In genomic region chr17:59427996-59428395, GRCh38 we compare ENCODE assay signal across 10 cellular contexts.
A peak's percentile ranks its signal among the peaks of the same experiment; 100 is the strongest.
DNase-seq lines count a peak whose midpoint lies in the region; ATAC-seq, FAIRE-seq and TF ChIP-seq lines count a peak whose summit lies in the region.
"Had no signal": no experiment of that assay in that cellular context is flagged by ENCODE, and none has a peak within 500 bp of the region (broad histone marks: within the 10 kb centered on the region; RNA-seq: fewer than 3 reads in every experiment).

No MANE protein-coding gene starts in this region.

- peak overlapping the region; percentile 4; the same call in 1 of the 2 replicates for H2AFZ ChIP-seq in GM12878 (ENCODE audit: control insufficient read depth, low read depth, low read length)

- H3K27ac ChIP-seq in GM12878 (ENCODE audit: control insufficient read depth, insufficient read depth), result no peak overlapping the region

- POLR2A ChIA-PET in GM12878 (lab: Charles Lee), result interaction anchor here (0.9 to 2.1 kb wide), 4 partner anchors 9 to 104 kb away, joined by 3 to 7 read pairs (median 3); no protein-coding TSS in a partner anchor
- POLR2A ChIA-PET in activated CD4-positive, alpha-beta memory T cell treated with anti-CD3 and anti-CD28 coated beads for 36 hours (lab: Charles Lee), result interaction anchor here (0.5 to 2.1 kb wide), 10 partner anchors 9 to 447 kb away, joined by 3 to 15 read pairs (median 5); no protein-coding TSS in a partner anchor

- no peak overlapping the region for H3K4me2 ChIP-seq in GM12878 (ENCODE audit: control insufficient read depth, insufficient read depth)

- H4K20me1 ChIP-seq in GM12878 (ENCODE audit: control insufficient read depth, insufficient read depth), result no peaks in the 10 kb centered on the region

- no peak for TF ChIP-seq POLR2A in GM12878 (IDR thresholded peaks at IDR 0.05; ENCODE audit: low read depth, low read length)

- 30% methylated on average over 9 of the region's 9 CpGs for WGBS in GM12878 (ENCODE audit: insufficient coverage, insufficient replicate concordance, low lambda C conversion rate, missing lambda C conversion rate)

- peaks cover 14% of the 10 kb centered on the region for H3K4me1 ChIP-seq in GM12878 (ENCODE audit: control insufficient read depth, insufficient read depth, low read length)

- BruUV-seq in GM12878 (replicated peaks; lab: Mats Ljungman, UMichigan), result no TSS peak

- CTCF ChIA-PET in GM12878 (lab: Yijun Ruan, JAX), result interaction anchor here (1.0 to 11.0 kb wide), 11 partner anchors 13 to 217 kb away, joined by 3 to 125 read pairs (median 7); no protein-coding TSS in a partner anchor
- CTCF ChIA-PET in activated CD4-positive, alpha-beta memory T cell treated with anti-CD3 and anti-CD28 coated beads for 36 hours (lab: Charles Lee), result interaction anchor here (1.2 to 10.5 kb wide), 16 partner anchors 12 to 117 kb away, joined by 3 to 95 read pairs (median 6); partner anchors contain the start of gene YPEL2

- no peaks in the 10 kb centered on the region for H3K36me3 ChIP-seq in GM12878 (ENCODE audit: control insufficient read depth in 2 of 2, insufficient read depth in 2 of 2, low read length in 1 of 2)

- H3K4me3 Mint-ChIP-seq in activated CD4-positive, alpha-beta memory T cell treated with anti-CD3 and anti-CD28 coated beads for 36 hours, result no peak overlapping the region
- H3K4me3 Mint-ChIP-seq: activated CD4-positive, alpha-beta memory T cell treated with anti-CD3 and anti-CD28 coated beads, Interleukin-2, amount 10 ng/mL, durations not matched to agents 7 days and 5 days had no signal

- peaks cover 5% of the 10 kb centered on the region for H3K9me3 Mint-ChIP-seq in activated CD4-positive, alpha-beta memory T cell treated with anti-CD3 and anti-CD28 coated beads for 36 hours

- H3K79me2 ChIP-seq in GM12878 (ENCODE audit: control insufficient read depth, insufficient read depth, low read length), result no peaks in the 10 kb centered on the region

- no peak for FAIRE-seq in GM12878 (lab: Jason Lieb, UNC)

- ATAC-seq in GM12878, result no peak

- peaks cover 4% of the 10 kb centered on the region for H3K27me3 Mint-ChIP-seq in activated CD4-positive, alpha-beta memory T cell treated with anti-CD3 and anti-CD28 coated beads for 36 hours
- H3K27me3 Mint-ChIP-seq: activated CD4-positive, alpha-beta memory T cell treated with anti-CD3 and anti-CD28 coated beads, Interleukin-2, amount 10 ng/mL, durations not matched to agents 7 days and 5 days had no signal

- SMC1A ChIA-PET in GM12878 (lab: Charles Lee; ENCODE audit: uncharacterized antibody, unreplicated experiment), result interaction anchor here (1.0 to 11.6 kb wide), 13 partner anchors 9 to 116 kb away, joined by 3 to 104 read pairs (median 6); no protein-coding TSS in a partner anchor

- TF ChIP-seq RAD21 in GM12878 (IDR thresholded peaks at IDR 0.05; ENCODE audit: insufficient read depth, low read depth, low read length), result no peak

- no peak for TF ChIP-seq CTCF in GM12878 (IDR thresholded peaks at IDR 0.05 in 2 of 3, conservative IDR thresholded peaks at IDR 0.05 in 1 of 3; ENCODE audit: control insufficient read depth in 2 of 3, extremely low read depth in 1 of 3, insufficient read depth in 1 of 3, low read depth in 3 of 3, low read length in 3 of 3)
- no peak for TF ChIP-seq CTCF in GM13977 (IDR thresholded peaks at IDR 0.05; ENCODE audit: extremely low read depth, insufficient read depth, missing control alignments)

- peaks cover 33% of the 10 kb centered on the region for H3K4me1 Mint-ChIP-seq in activated CD4-positive, alpha-beta memory T cell treated with anti-CD3 and anti-CD28 coated beads for 36 hours (ENCODE audit: low read depth)

- intact Hi-C loops in GM12878 (cut with micrococcal nuclease; ENCODE audit: unreplicated experiment), result no loop called here
- intact Hi-C loops in activated CD4-positive, alpha-beta memory T cell treated with anti-CD3 and anti-CD28 coated beads for 36 hours (cut with micrococcal nuclease), result loop anchor here (1.0 to 2.0 kb wide), 4 partner anchors 7 to 117 kb away; no protein-coding TSS in a partner anchor

- RAD21 ChIA-PET in GM12878 (lab: Charles Lee; ENCODE audit: unreplicated experiment), result interaction anchor here (1.2 to 5.7 kb wide), 8 partner anchors 12 to 117 kb away, joined by 3 to 51 read pairs (median 7); no protein-coding TSS in a partner anchor

- no peak for TF ChIP-seq EP300 in GM12878 (IDR thresholded peaks at IDR 0.05; ENCODE audit: borderline replicate concordance in 1 of 2, control insufficient read depth in 1 of 2, low read depth in 2 of 2, low read length in 2 of 2)

- H3K4me3 ChIP-seq in GM12878, result no peak overlapping the region

- in situ Hi-C loops in GM12878 (cut with MboI), result no loop called here
- in situ Hi-C loops in GM13977 (cut with MboI; ENCODE audit: low pct_unique_long_range_greater_than_20kb, low sequenced_read_pairs, unreplicated experiment), result no loop called here

- H3K36me3 Mint-ChIP-seq in activated CD4-positive, alpha-beta memory T cell treated with anti-CD3 and anti-CD28 coated beads for 36 hours, result no peaks in the 10 kb centered on the region

- DNase-seq in AG08395 (ENCODE audit: low spot score), result peak; percentile 63
- no peak for DNase-seq in GM12878 (ENCODE audit: low read depth, low spot score)
- DNase-seq in inferior parietal cortex (ENCODE audit: extremely low spot score), result peak; percentile 60
- peak; percentile 55 for DNase-seq in pulmonary artery endothelial cell (ENCODE audit: low read depth, low spot score)
- no peak for DNase-seq in activated CD4-positive, alpha-beta memory T cell treated with anti-CD3 and anti-CD28 coated beads for 36 hours
- DNase-seq in foreskin melanocyte, result no peak
- DNase-seq in amniotic stem cell (lab: John Stamatoyannopoulos, UW), result no peak
- DNase-seq in GM13977 (ENCODE audit: low spot score), result no peak
- DNase-seq: NCI-H2171 treated with DMSO at 0.1 percent for 48 hours had no signal

- H3K27me3 ChIP-seq in GM12878 (replicated peaks in 1 of 2; ENCODE audit: control insufficient read depth in 2 of 2, insufficient read depth in 2 of 2, low read length in 1 of 2), result no peaks in the 10 kb centered on the region

- H3K9ac ChIP-seq in GM12878 (ENCODE audit: control insufficient read depth, insufficient read depth, low read length), result no peak overlapping the region

- no peaks in the 10 kb centered on the region; the same call in 2 of the 3 replicates for H3K9me3 ChIP-seq in GM12878 (replicated peaks; ENCODE audit: control insufficient read depth, insufficient read depth, low read length)

- no peak overlapping the region for H3K27ac Mint-ChIP-seq in activated CD4-positive, alpha-beta memory T cell treated with anti-CD3 and anti-CD28 coated beads for 36 hours
- H3K27ac Mint-ChIP-seq: activated CD4-positive, alpha-beta memory T cell treated with anti-CD3 and anti-CD28 coated beads, Interleukin-2, amount 10 ng/mL, durations not matched to agents 7 days and 5 days had no signal

TF ChIP-seq in GM12878, 131 proteins besides CTCF, POLR2A, EP300 and RAD21 (continues in another document):
- no peak for TF ChIP-seq CBX5 (IDR thresholded peaks at IDR 0.05; ENCODE audit: low read depth)
- no peak for TF ChIP-seq KDM1A (IDR thresholded peaks at IDR 0.05; ENCODE audit: borderline replicate concordance)
- TF ChIP-seq HSF1 (IDR thresholded peaks at IDR 0.05; ENCODE audit: low read depth, low read length), result no peak
- TF ChIP-seq NFXL1 (IDR thresholded peaks at IDR 0.05; ENCODE audit: borderline replicate concordance), result no peak
- no peak for TF ChIP-seq ZNF217 (IDR thresholded peaks at IDR 0.05)
- no peak for TF ChIP-seq BCL3 (IDR thresholded peaks at IDR 0.05; ENCODE audit: borderline replicate concordance, insufficient read depth, low read depth, low read length, poor library complexity, severe bottlenecking)
- no peak for TF ChIP-seq MTA2 (IDR thresholded peaks at IDR 0.05; ENCODE audit: low read depth)
- no peak for TF ChIP-seq SIN3A (IDR thresholded peaks at IDR 0.05; ENCODE audit: low read depth, low read length)
- TF ChIP-seq TCF12 (IDR thresholded peaks at IDR 0.05; ENCODE audit: low read depth, low read length), result no peak
- no peak for TF ChIP-seq RCOR1 (conservative IDR thresholded peaks at IDR 0.05; ENCODE audit: low read depth, low read length)

Comparison
In these comparisons a context has a peak if more than half of its experiments do, and no peak if none do; other contexts are left out.
1. DNase-seq: peak in AG08395 (single experiment), inferior parietal cortex (single experiment) and pulmonary artery endothelial cell (single experiment); none in GM12878 (single experiment), activated CD4-positive, alpha-beta memory T cell treated with anti-CD3 and anti-CD28 coated beads for 36 hours (single experiment), foreskin melanocyte (single experiment), amniotic stem cell (single experiment) and GM13977 (single experiment).